Comparison of ENCODE assay signal across 9 cellular contexts in the genomic region with DNA sequence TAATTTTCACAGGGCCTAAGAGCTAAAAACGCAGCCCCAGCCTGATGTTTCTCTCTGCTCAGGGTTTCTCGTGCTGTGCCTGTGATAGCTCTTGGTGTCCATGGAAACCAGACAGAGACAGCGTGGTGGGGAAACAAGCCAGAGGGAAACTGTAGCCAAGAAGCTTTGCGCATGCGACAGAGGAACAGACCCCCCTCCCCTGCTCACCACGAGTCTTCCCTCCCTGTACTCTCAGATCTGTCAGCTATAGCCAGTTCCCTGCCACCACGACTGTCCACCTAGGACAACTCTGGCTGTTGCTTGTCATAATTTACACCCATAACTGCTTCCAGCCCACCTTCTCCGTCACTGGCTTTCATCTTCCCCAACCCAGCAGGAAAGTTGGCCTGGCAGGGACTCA. TPM values are rescaled to one million over a fixed set of nuclear protein-coding genes. Genes with fewer than 3 reads are reported as not detected.
DNase-seq lines count a peak whose midpoint lies in the region; ATAC-seq and TF ChIP-seq lines count a peak whose summit lies in the region.
"Had no signal": no experiment of that assay in that cellular context is flagged by ENCODE, and none has a peak within 500 bp of the region (broad histone marks: within the 10 kb centered on the region; RNA-seq: fewer than 3 reads in every experiment).

No MANE protein-coding gene starts in this region.

- ATAC-seq in GM23338 = no peak; the same call in 2 of the 3 replicates
- peak; percentile 90 for ATAC-seq in Right ventricle myocardium inferior
- no peak for ATAC-seq in HG02870 (IDR thresholded peaks at IDR 0.05; ENCODE audit: unreplicated experiment)

- no peaks in the 10 kb centered on the region; the same call in 1 of the 2 replicates for H3K4me1 ChIP-seq in GM23338 (ENCODE audit: insufficient read depth)
- peaks cover 10% of the 10 kb centered on the region for H3K4me1 ChIP-seq in ovary (ENCODE audit: insufficient read depth)

- CTCF ChIA-PET in activated naive CD4-positive, alpha-beta T cell treated with anti-CD3 and anti-CD28 coated beads, Interleukin-2, amount 10 ng/mL, durations not matched to agents 7 days and 5 days (lab: Charles Lee) = interaction anchor here (1.3 kb wide), 1 partner anchor 9 kb away, joined by 6 read pairs; no protein-coding TSS in a partner anchor

- H3K4me2 ChIP-seq in GM23338 = no peak overlapping the region

- no peak for TF ChIP-seq EP300 in ovary (IDR thresholded peaks at IDR 0.05)

- WGBS in ovary, 3 donors = 10 to 15% (median 11%) methylated on average over 8 of the region's 8 CpGs

- H3K9me2 ChIP-seq in GM23338 (ENCODE audit: insufficient read depth) = no peaks in the 10 kb centered on the region; the same call in 1 of the 2 replicates

- no peak overlapping the region for H3K4me3 Mint-ChIP-seq in GM23338
- H3K4me3 Mint-ChIP-seq in activated naive CD4-positive, alpha-beta T cell treated with anti-CD3 and anti-CD28 coated beads, Interleukin-2, amount 10 ng/mL, durations not matched to agents 7 days and 5 days = no peak overlapping the region

- no peaks in the 10 kb centered on the region for H3K79me2 ChIP-seq in GM23338 (replicated peaks; ENCODE audit: insufficient read depth)

- H3K27ac ChIP-seq in GM23338 (ENCODE audit: low read depth) = no peak overlapping the region
- peak overlapping the region in 1 of 2 donors; percentile 20 for H3K27ac ChIP-seq in ovary

- no peaks in the 10 kb centered on the region for H4K20me1 ChIP-seq in GM23338 (replicated peaks; ENCODE audit: insufficient read depth)

- H3K4me3 ChIP-seq in GM23338 = no peak overlapping the region
- no peak overlapping the region for H3K4me3 ChIP-seq in ovary

- H3F3A ChIP-seq in GM23338 (replicated peaks; ENCODE audit: low read depth) = no peaks in the 10 kb centered on the region

- no peaks in the 10 kb centered on the region; the same call in 2 of the 3 replicates for H3K4me1 Mint-ChIP-seq in GM23338
- no peaks in the 10 kb centered on the region for H3K4me1 Mint-ChIP-seq in activated naive CD4-positive, alpha-beta T cell treated with anti-CD3 and anti-CD28 coated beads, Interleukin-2, amount 10 ng/mL, durations not matched to agents 7 days and 5 days

- no peaks in the 10 kb centered on the region; the same call in 2 of the 3 replicates for H3K9me3 Mint-ChIP-seq in GM23338
- no peaks in the 10 kb centered on the region for H3K9me3 Mint-ChIP-seq in activated naive CD4-positive, alpha-beta T cell treated with anti-CD3 and anti-CD28 coated beads, Interleukin-2, amount 10 ng/mL, durations not matched to agents 7 days and 5 days

- no peaks in the 10 kb centered on the region for H3K27me3 Mint-ChIP-seq in GM23338 (ENCODE audit: insufficient read depth, low read depth, poor library complexity)
- peaks cover 14% of the 10 kb centered on the region for H3K27me3 Mint-ChIP-seq in activated naive CD4-positive, alpha-beta T cell treated with anti-CD3 and anti-CD28 coated beads, Interleukin-2, amount 10 ng/mL, durations not matched to agents 7 days and 5 days

- TF ChIP-seq POLR2A in ovary (IDR thresholded peaks at IDR 0.05) = no peak

- H3K27ac Mint-ChIP-seq in GM23338 = no peak overlapping the region
- H3K27ac Mint-ChIP-seq in activated naive CD4-positive, alpha-beta T cell treated with anti-CD3 and anti-CD28 coated beads, Interleukin-2, amount 10 ng/mL, durations not matched to agents 7 days and 5 days = no peak overlapping the region

- no peaks in the 10 kb centered on the region for H3K27me3 ChIP-seq in GM23338 (ENCODE audit: insufficient read depth)
- H3K27me3 ChIP-seq in ovary = no peaks in the 10 kb centered on the region

- H2AFZ ChIP-seq in GM23338 = peak overlapping the region; percentile 78

- no peaks in the 10 kb centered on the region for H3K36me3 Mint-ChIP-seq in GM23338 (ENCODE audit: low read depth)
- no peaks in the 10 kb centered on the region for H3K36me3 Mint-ChIP-seq in activated naive CD4-positive, alpha-beta T cell treated with anti-CD3 and anti-CD28 coated beads, Interleukin-2, amount 10 ng/mL, durations not matched to agents 7 days and 5 days

- peak; percentile 22 for DNase-seq in GM23338 (ENCODE audit: low spot score)
- peak; percentile 81 for DNase-seq in SK-N-DZ (ENCODE audit: low spot score)
- no peak for DNase-seq in Right ventricle myocardium inferior (ENCODE audit: missing footprints)
- DNase-seq in ovary = peak; percentile 63 to 82 (median 76)
- DNase-seq in activated CD4-positive, alpha-beta T cell treated with anti-CD3 and anti-CD28 coated beads for 4 hours = no peak
- DNase-seq in activated naive CD4-positive, alpha-beta T cell treated with anti-CD3 and anti-CD28 coated beads, Interleukin-2, amount 10 ng/mL, durations not matched to agents 7 days and 5 days = no peak
- no peak for DNase-seq in DMS53 (lab: John Stamatoyannopoulos, UW)
- DNase-seq: DND-41 had no signal

- TF ChIP-seq CTCF in GM23338 (conservative IDR thresholded peaks at IDR 0.05; ENCODE audit: low read depth in 2 of 2) (no peak), ovary (IDR thresholded peaks at IDR 0.05) (no peak)

- intact Hi-C loops in Right ventricle myocardium inferior (cut with DNase I) = no loop called here
- intact Hi-C loops in ovary (cut with DNase I) = no loop called here

- H3K9me3 ChIP-seq in ovary = no peaks in the 10 kb centered on the region

- H3K36me3 ChIP-seq in GM23338 (ENCODE audit: insufficient read depth) (no peaks in the 10 kb centered on the region), ovary (no peaks in the 10 kb centered on the region)

TF ChIP-seq in GM23338, 12 proteins besides CTCF, POLR2A, EP300 and RAD21 (continues in another document):
- TF ChIP-seq JUNB (IDR thresholded peaks at IDR 0.05; ENCODE audit: unreplicated experiment) = no peak
- TF ChIP-seq, protein P1, sequence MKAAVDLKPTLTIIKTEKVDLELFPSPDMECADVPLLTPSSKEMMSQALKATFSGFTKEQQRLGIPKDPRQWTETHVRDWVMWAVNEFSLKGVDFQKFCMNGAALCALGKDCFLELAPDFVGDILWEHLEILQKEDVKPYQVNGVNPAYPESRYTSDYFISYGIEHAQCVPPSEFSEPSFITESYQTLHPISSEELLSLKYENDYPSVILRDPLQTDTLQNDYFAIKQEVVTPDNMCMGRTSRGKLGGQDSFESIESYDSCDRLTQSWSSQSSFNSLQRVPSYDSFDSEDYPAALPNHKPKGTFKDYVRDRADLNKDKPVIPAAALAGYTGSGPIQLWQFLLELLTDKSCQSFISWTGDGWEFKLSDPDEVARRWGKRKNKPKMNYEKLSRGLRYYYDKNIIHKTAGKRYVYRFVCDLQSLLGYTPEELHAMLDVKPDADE (IDR thresholded peaks at IDR 0.05) = no peak
- no peak for TF ChIP-seq ZNF114 (CRISPR knock-in tag; IDR thresholded peaks at IDR 0.05)
- no peak for TF ChIP-seq ZNF331 (CRISPR knock-in tag; IDR thresholded peaks at IDR 0.05; ENCODE audit: low read depth)
- TF ChIP-seq NANOG (IDR thresholded peaks at IDR 0.05; ENCODE audit: borderline replicate concordance) = no peak
- TF ChIP-seq POLR2AphosphoS5 (IDR thresholded peaks at IDR 0.05; ENCODE audit: low read depth) = no peak
- TF ChIP-seq, protein P2, sequence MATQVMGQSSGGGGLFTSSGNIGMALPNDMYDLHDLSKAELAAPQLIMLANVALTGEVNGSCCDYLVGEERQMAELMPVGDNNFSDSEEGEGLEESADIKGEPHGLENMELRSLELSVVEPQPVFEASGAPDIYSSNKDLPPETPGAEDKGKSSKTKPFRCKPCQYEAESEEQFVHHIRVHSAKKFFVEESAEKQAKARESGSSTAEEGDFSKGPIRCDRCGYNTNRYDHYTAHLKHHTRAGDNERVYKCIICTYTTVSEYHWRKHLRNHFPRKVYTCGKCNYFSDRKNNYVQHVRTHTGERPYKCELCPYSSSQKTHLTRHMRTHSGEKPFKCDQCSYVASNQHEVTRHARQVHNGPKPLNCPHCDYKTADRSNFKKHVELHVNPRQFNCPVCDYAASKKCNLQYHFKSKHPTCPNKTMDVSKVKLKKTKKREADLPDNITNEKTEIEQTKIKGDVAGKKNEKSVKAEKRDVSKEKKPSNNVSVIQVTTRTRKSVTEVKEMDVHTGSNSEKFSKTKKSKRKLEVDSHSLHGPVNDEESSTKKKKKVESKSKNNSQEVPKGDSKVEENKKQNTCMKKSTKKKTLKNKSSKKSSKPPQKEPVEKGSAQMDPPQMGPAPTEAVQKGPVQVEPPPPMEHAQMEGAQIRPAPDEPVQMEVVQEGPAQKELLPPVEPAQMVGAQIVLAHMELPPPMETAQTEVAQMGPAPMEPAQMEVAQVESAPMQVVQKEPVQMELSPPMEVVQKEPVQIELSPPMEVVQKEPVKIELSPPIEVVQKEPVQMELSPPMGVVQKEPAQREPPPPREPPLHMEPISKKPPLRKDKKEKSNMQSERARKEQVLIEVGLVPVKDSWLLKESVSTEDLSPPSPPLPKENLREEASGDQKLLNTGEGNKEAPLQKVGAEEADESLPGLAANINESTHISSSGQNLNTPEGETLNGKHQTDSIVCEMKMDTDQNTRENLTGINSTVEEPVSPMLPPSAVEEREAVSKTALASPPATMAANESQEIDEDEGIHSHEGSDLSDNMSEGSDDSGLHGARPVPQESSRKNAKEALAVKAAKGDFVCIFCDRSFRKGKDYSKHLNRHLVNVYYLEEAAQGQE (IDR thresholded peaks at IDR 0.05; ENCODE audit: unreplicated experiment) = no peak
- no peak for TF ChIP-seq EZH2 (IDR thresholded peaks at IDR 0.05; ENCODE audit: low read depth, unreplicated experiment)
- no peak for TF ChIP-seq CREB1 (CRISPR knock-in tag; IDR thresholded peaks at IDR 0.05; ENCODE audit: low read depth)

RNA-seq across cellular contexts. Expression of a gene that starts 13.2 kb away (rescaled TPM):
- 2.4 and 5.3 TPM in 2 replicates for total RNA-seq in GM23338 (2014; rRNA removed; shearing (Covaris generic))
- polyA plus RNA-seq in GM23338 (2016; fragmentation: Nextera tagmentation; extraction: Ambion mirVana) (1.9 and 2.6 TPM in 2 replicates), ovary (1 to 10 TPM; 6.0 to 8.7 TPM)
- polyA plus RNA-seq in SK-N-DZ (2014; cell fraction: cytosol; rRNA removed) = 2.1 and 2.3 TPM in 2 replicates
- 5.6 and 14.4 TPM in 2 replicates for polyA plus RNA-seq in SK-N-DZ (2014; cell fraction: nucleus; rRNA removed)
- total RNA-seq in Right ventricle myocardium inferior (9.8 TPM), ovary (10 to 100 TPM; 10.2 to 17.6 (median 13.5) TPM)

RNA-seq across cellular contexts. Expression of a gene that starts 57.0 kb away (rescaled TPM):
- 10.7 and 11.8 TPM in 2 replicates for total RNA-seq in GM23338 (2014; rRNA removed; shearing (Covaris generic))
- 2.9 and 3.3 TPM in 2 replicates for polyA plus RNA-seq in GM23338 (2016; fragmentation: Nextera tagmentation; extraction: Ambion mirVana)
- 6.4 and 8.0 TPM in 2 replicates for polyA plus RNA-seq in SK-N-DZ (2014; cell fraction: cytosol; rRNA removed)
- 5.8 and 10.8 TPM in 2 replicates for polyA plus RNA-seq in SK-N-DZ (2014; cell fraction: nucleus; rRNA removed)
- 4.1 TPM for total RNA-seq in Right ventricle myocardium inferior
- total RNA-seq in ovary = 1 to 10 TPM in 6 of 7 donors, under 1 TPM in 1; 0.36 to 4.5 (median 1.5) TPM
- polyA plus RNA-seq in ovary = under 1 TPM; 0.45 to 0.93 TPM

Comparison
In these comparisons a context has a peak if more than half of its experiments do, and no peak if none do; other contexts are left out.
1. DNase-seq: peak in GM23338 (single experiment), SK-N-DZ (single experiment) and ovary (5 of 5); none in Right ventricle myocardium inferior (single experiment), activated CD4-positive, alpha-beta T cell treated with anti-CD3 and anti-CD28 coated beads for 4 hours (0 of 2), activated naive CD4-positive, alpha-beta T cell treated with anti-CD3 and anti-CD28 coated beads, Interleukin-2, amount 10 ng/mL, durations not matched to agents 7 days and 5 days (single experiment) and DMS53 (single experiment).